ENCODE assay signal across 2 cellular contexts in the genomic region with DNA sequence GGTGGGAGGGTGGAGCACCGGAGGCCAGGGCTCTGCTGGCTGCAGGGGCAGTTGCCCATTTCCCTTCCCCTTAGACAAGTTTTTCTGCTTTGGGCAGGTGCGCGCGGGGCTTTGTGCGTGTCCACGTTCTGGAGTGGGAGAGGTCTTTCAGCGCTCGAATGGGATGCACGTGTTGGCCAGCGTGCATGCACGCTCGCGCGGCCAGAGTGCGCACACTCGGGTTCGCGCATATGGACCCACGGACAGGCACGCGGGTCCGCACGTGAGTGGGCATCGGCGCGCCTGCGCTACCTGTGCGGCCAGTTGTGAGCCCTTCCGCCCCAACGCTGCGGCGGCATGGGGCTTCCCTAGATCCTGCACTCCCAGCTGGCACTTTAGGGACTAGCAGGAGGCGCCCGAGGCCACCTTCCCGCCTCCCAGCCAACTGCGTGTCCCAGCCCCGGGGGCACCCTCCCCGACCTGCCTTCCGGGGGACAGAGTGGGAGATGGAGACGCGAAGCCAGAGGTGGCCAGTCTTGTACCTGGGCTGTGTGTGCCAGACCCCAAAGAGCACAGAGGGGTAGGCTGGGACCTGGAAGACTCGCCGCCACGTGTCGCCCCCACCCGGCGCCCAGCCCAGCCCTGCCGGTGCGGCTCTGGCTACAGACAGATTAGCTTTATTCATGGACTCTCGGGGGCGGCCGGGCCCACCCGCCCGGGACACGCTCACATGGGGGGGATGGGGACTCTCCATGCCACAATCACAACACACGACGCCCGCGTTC.
TF ChIP-seq lines count a peak whose summit lies in the region.

No MANE protein-coding gene starts in this region.

TF ChIP-seq in IMR-90, 13 proteins besides CTCF, POLR2A, EP300 and RAD21:
- TF ChIP-seq, protein P1, sequence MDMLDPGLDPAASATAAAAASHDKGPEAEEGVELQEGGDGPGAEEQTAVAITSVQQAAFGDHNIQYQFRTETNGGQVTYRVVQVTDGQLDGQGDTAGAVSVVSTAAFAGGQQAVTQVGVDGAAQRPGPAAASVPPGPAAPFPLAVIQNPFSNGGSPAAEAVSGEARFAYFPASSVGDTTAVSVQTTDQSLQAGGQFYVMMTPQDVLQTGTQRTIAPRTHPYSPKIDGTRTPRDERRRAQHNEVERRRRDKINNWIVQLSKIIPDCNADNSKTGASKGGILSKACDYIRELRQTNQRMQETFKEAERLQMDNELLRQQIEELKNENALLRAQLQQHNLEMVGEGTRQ (IDR thresholded peaks at IDR 0.05; ENCODE audit: low read depth, low read length), result no peak
- TF ChIP-seq MAZ (IDR thresholded peaks at IDR 0.05; ENCODE audit: borderline replicate concordance, low read depth, low read length) (no peak), NFE2L2 (IDR thresholded peaks at IDR 0.05; ENCODE audit: low read depth, low read length) (no peak), SMC3 (IDR thresholded peaks at IDR 0.05; ENCODE audit: low read depth, low read length) (no peak), BHLHE40 (IDR thresholded peaks at IDR 0.05; ENCODE audit: low read depth, low read length) (no peak; the same call in 1 of the 2 replicates), CHD1 (IDR thresholded peaks at IDR 0.05; ENCODE audit: low read depth, low read length) (no peak), FOS (IDR thresholded peaks at IDR 0.05; ENCODE audit: low read depth, low read length) (no peak), MXI1 (IDR thresholded peaks at IDR 0.05; ENCODE audit: borderline replicate concordance, low read depth, low read length) (no peak), MAFK (IDR thresholded peaks at IDR 0.05; ENCODE audit: low read depth, low read length) (no peak), RFX5 (IDR thresholded peaks at IDR 0.05; ENCODE audit: low read depth, low read length) (no peak)
- TF ChIP-seq, protein P2, sequence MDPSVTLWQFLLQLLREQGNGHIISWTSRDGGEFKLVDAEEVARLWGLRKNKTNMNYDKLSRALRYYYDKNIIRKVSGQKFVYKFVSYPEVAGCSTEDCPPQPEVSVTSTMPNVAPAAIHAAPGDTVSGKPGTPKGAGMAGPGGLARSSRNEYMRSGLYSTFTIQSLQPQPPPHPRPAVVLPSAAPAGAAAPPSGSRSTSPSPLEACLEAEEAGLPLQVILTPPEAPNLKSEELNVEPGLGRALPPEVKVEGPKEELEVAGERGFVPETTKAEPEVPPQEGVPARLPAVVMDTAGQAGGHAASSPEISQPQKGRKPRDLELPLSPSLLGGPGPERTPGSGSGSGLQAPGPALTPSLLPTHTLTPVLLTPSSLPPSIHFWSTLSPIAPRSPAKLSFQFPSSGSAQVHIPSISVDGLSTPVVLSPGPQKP (IDR thresholded peaks at IDR 0.05; ENCODE audit: borderline replicate concordance, low read depth, low read length), result no peak

TF ChIP-seq in H1, 55 proteins besides CTCF, POLR2A, EP300 and RAD21:
- TF ChIP-seq ZNF274 (IDR thresholded peaks at IDR 0.05; ENCODE audit: borderline replicate concordance, extremely low read depth, low read length), result no peak
- TF ChIP-seq CHD2 (IDR thresholded peaks at IDR 0.05; ENCODE audit: low read length), result no peak
- TF ChIP-seq ASH2L (IDR thresholded peaks at IDR 0.05; ENCODE audit: low read length), result peak; percentile 13
- no peak for TF ChIP-seq SP1 (IDR thresholded peaks at IDR 0.05; ENCODE audit: low read depth, low read length)
- no peak for TF ChIP-seq SIN3A (conservative IDR thresholded peaks at IDR 0.05 in 1 of 2, IDR thresholded peaks at IDR 0.05 in 1 of 2; ENCODE audit: low read depth in 1 of 2, low read length in 2 of 2)
- TF ChIP-seq TAF1 (IDR thresholded peaks at IDR 0.05; ENCODE audit: low read depth, low read length), result no peak
- TF ChIP-seq SP2 (IDR thresholded peaks at IDR 0.05; ENCODE audit: low read length), result no peak
- no peak for TF ChIP-seq RBBP5 (IDR thresholded peaks at IDR 0.05; ENCODE audit: borderline replicate concordance, low read depth, low read length)
- TF ChIP-seq, protein P1 (IDR thresholded peaks at IDR 0.05; ENCODE audit: low read length), result no peak
- TF ChIP-seq, protein P3, sequence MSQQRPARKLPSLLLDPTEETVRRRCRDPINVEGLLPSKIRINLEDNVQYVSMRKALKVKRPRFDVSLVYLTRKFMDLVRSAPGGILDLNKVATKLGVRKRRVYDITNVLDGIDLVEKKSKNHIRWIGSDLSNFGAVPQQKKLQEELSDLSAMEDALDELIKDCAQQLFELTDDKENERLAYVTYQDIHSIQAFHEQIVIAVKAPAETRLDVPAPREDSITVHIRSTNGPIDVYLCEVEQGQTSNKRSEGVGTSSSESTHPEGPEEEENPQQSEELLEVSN (IDR thresholded peaks at IDR 0.05), result peak; percentile 97
- peak; percentile 89 for TF ChIP-seq BACH1 (IDR thresholded peaks at IDR 0.05; ENCODE audit: low read length)
- no peak for TF ChIP-seq TAF7 (optimal IDR thresholded peaks at IDR 0.05; ENCODE audit: borderline replicate concordance, low read depth, low read length)
- no peak for TF ChIP-seq PHF8 (conservative IDR thresholded peaks at IDR 0.05; ENCODE audit: low read depth, low read length)
- TF ChIP-seq KDM4A (IDR thresholded peaks at IDR 0.05; ENCODE audit: low read depth, low read length, severe bottlenecking), result peak; percentile 77
- TF ChIP-seq EZH2 (IDR thresholded peaks at IDR 0.05; ENCODE audit: low read depth, low read length, severe bottlenecking), result peak; percentile 48
- no peak for TF ChIP-seq TCF12 (IDR thresholded peaks at IDR 0.05; ENCODE audit: low read depth, low read length)
- TF ChIP-seq CTBP2 (IDR thresholded peaks at IDR 0.05; ENCODE audit: borderline replicate concordance, insufficient read depth, insufficient read length, low read length), result no peak
- TF ChIP-seq BRCA1 (IDR thresholded peaks at IDR 0.05; ENCODE audit: low read depth, low read length), result no peak
- no peak for TF ChIP-seq KDM5A (IDR thresholded peaks at IDR 0.05; ENCODE audit: low read length)
- TF ChIP-seq, protein P4, sequence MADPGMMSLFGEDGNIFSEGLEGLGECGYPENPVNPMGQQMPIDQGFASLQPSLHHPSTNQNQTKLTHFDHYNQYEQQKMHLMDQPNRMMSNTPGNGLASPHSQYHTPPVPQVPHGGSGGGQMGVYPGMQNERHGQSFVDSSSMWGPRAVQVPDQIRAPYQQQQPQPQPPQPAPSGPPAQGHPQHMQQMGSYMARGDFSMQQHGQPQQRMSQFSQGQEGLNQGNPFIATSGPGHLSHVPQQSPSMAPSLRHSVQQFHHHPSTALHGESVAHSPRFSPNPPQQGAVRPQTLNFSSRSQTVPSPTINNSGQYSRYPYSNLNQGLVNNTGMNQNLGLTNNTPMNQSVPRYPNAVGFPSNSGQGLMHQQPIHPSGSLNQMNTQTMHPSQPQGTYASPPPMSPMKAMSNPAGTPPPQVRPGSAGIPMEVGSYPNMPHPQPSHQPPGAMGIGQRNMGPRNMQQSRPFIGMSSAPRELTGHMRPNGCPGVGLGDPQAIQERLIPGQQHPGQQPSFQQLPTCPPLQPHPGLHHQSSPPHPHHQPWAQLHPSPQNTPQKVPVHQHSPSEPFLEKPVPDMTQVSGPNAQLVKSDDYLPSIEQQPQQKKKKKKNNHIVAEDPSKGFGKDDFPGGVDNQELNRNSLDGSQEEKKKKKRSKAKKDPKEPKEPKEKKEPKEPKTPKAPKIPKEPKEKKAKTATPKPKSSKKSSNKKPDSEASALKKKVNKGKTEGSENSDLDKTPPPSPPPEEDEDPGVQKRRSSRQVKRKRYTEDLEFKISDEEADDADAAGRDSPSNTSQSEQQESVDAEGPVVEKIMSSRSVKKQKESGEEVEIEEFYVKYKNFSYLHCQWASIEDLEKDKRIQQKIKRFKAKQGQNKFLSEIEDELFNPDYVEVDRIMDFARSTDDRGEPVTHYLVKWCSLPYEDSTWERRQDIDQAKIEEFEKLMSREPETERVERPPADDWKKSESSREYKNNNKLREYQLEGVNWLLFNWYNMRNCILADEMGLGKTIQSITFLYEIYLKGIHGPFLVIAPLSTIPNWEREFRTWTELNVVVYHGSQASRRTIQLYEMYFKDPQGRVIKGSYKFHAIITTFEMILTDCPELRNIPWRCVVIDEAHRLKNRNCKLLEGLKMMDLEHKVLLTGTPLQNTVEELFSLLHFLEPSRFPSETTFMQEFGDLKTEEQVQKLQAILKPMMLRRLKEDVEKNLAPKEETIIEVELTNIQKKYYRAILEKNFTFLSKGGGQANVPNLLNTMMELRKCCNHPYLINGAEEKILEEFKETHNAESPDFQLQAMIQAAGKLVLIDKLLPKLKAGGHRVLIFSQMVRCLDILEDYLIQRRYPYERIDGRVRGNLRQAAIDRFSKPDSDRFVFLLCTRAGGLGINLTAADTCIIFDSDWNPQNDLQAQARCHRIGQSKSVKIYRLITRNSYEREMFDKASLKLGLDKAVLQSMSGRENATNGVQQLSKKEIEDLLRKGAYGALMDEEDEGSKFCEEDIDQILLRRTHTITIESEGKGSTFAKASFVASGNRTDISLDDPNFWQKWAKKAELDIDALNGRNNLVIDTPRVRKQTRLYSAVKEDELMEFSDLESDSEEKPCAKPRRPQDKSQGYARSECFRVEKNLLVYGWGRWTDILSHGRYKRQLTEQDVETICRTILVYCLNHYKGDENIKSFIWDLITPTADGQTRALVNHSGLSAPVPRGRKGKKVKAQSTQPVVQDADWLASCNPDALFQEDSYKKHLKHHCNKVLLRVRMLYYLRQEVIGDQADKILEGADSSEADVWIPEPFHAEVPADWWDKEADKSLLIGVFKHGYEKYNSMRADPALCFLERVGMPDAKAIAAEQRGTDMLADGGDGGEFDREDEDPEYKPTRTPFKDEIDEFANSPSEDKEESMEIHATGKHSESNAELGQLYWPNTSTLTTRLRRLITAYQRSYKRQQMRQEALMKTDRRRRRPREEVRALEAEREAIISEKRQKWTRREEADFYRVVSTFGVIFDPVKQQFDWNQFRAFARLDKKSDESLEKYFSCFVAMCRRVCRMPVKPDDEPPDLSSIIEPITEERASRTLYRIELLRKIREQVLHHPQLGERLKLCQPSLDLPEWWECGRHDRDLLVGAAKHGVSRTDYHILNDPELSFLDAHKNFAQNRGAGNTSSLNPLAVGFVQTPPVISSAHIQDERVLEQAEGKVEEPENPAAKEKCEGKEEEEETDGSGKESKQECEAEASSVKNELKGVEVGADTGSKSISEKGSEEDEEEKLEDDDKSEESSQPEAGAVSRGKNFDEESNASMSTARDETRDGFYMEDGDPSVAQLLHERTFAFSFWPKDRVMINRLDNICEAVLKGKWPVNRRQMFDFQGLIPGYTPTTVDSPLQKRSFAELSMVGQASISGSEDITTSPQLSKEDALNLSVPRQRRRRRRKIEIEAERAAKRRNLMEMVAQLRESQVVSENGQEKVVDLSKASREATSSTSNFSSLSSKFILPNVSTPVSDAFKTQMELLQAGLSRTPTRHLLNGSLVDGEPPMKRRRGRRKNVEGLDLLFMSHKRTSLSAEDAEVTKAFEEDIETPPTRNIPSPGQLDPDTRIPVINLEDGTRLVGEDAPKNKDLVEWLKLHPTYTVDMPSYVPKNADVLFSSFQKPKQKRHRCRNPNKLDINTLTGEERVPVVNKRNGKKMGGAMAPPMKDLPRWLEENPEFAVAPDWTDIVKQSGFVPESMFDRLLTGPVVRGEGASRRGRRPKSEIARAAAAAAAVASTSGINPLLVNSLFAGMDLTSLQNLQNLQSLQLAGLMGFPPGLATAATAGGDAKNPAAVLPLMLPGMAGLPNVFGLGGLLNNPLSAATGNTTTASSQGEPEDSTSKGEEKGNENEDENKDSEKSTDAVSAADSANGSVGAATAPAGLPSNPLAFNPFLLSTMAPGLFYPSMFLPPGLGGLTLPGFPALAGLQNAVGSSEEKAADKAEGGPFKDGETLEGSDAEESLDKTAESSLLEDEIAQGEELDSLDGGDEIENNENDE (IDR thresholded peaks at IDR 0.05; ENCODE audit: insufficient replicate concordance, low read length), result no peak
- TF ChIP-seq CEBPB (IDR thresholded peaks at IDR 0.05; ENCODE audit: low read depth, low read length), result no peak
- no peak for TF ChIP-seq TBP (IDR thresholded peaks at IDR 0.05; ENCODE audit: low read depth, low read length)
- no peak for TF ChIP-seq POU5F1 (IDR thresholded peaks at IDR 0.05; ENCODE audit: low read depth, low read length)
- peak; percentile 73; the same call in 1 of the 2 replicates for TF ChIP-seq SUZ12 (IDR thresholded peaks at IDR 0.05; ENCODE audit: low read length)
- TF ChIP-seq POLR2AphosphoS5 (IDR thresholded peaks at IDR 0.05; ENCODE audit: low read depth, low read length), result no peak
- TF ChIP-seq, protein P5, sequence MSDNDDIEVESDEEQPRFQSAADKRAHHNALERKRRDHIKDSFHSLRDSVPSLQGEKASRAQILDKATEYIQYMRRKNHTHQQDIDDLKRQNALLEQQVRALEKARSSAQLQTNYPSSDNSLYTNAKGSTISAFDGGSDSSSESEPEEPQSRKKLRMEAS (IDR thresholded peaks at IDR 0.05), result peak; percentile 85
- no peak for TF ChIP-seq GTF2F1 (IDR thresholded peaks at IDR 0.05; ENCODE audit: borderline replicate concordance, low read depth, low read length)
- TF ChIP-seq HDAC2 (IDR thresholded peaks at IDR 0.05; ENCODE audit: borderline replicate concordance in 1 of 2, low read depth in 2 of 2, low read length in 2 of 2), result peak in 1 of 2 experiments; percentile 72; a peak in 2 of 4 replicates
